ENCODE assay signal across 9 cellular contexts in genomic region chr22:17569971-17570511, GRCh38. TPM values are rescaled to one million over a fixed set of nuclear protein-coding genes. Genes with fewer than 3 reads are reported as not detected.
DNase-seq lines count a peak whose midpoint lies in the region; ATAC-seq and TF ChIP-seq lines count a peak whose summit lies in the region.
"Had no signal": no experiment of that assay in that cellular context is flagged by ENCODE, and none has a peak within 500 bp of the region (broad histone marks: within the 10 kb centered on the region; RNA-seq: fewer than 3 reads in every experiment).

No MANE protein-coding gene starts in this region.

- no peaks in the 10 kb centered on the region for H3K9me3 ChIP-seq in heart right ventricle

- H3K4me3 Mint-ChIP-seq in activated T-helper 17 cell treated with anti-CD3 and anti-CD28 coated beads, Interleukin-2, amount 50 U/mL, for 72 hours, result no peak overlapping the region

- intact Hi-C loops in heart right ventricle (cut with DNase I), result loop anchor here in 5 of 10 donors (2.0 to 10.0 kb wide), 5 partner anchors 57 to 217 kb away; partner anchors contain the start of genes BCL2L13 (in 3 of the 5) and ATP6V1E1 (in 2 of the 5)

- peak overlapping the region; percentile 57 to 94 (median 84) for H3K27ac ChIP-seq in heart right ventricle
- H3K27ac ChIP-seq: KMS-11 had no signal

- H3K27ac Mint-ChIP-seq in activated T-helper 17 cell treated with anti-CD3 and anti-CD28 coated beads, Interleukin-2, amount 50 U/mL, for 72 hours, result no peak overlapping the region

- H3K36me3 Mint-ChIP-seq in activated T-helper 17 cell treated with anti-CD3 and anti-CD28 coated beads, Interleukin-2, amount 50 U/mL, for 72 hours (ENCODE audit: low read depth), result no peaks in the 10 kb centered on the region

- H3K4me1 Mint-ChIP-seq in activated T-helper 17 cell treated with anti-CD3 and anti-CD28 coated beads, Interleukin-2, amount 50 U/mL, for 72 hours, result no peaks in the 10 kb centered on the region

- 25 to 26% methylated on average over 8 of the region's 8 CpGs for WGBS in heart right ventricle, 2 donors

- ATAC-seq in activated T-helper 17 cell treated with anti-CD3 and anti-CD28 coated beads, Interleukin-2, amount 50 U/mL, for 72 hours (replicated peaks), result peak; percentile 64
- ATAC-seq in heart right ventricle (peak in 7 of 8 donors; percentile 9 to 67 (median 46)), GM18861 (IDR thresholded peaks at IDR 0.05; ENCODE audit: unreplicated experiment) (no peak), HG03025 (IDR thresholded peaks at IDR 0.05; ENCODE audit: low FRiP score, unreplicated experiment) (no peak)

- H3K27me3 ChIP-seq in heart right ventricle, result no peaks in the 10 kb centered on the region

- DNase-seq in ELF-1 (ENCODE audit: low read depth, low spot score), result peak; percentile 28
- no peak for DNase-seq in heart right ventricle
- DNase-seq in pons (ENCODE audit: low spot score), result peak; percentile 64
- DNase-seq in GM13977 (ENCODE audit: low spot score), result no peak
- DNase-seq in KG1 (lab: John Stamatoyannopoulos, UW), result no peak

- TF ChIP-seq CTCF in heart right ventricle (IDR thresholded peaks at IDR 0.05) (no peak), GM13977 (IDR thresholded peaks at IDR 0.05; ENCODE audit: extremely low read depth, insufficient read depth, missing control alignments) (no peak)

- H3K27me3 Mint-ChIP-seq in activated T-helper 17 cell treated with anti-CD3 and anti-CD28 coated beads, Interleukin-2, amount 50 U/mL, for 72 hours, result peaks cover 10% of the 10 kb centered on the region

- peaks cover 11 to 31% (median 27%) of the 10 kb centered on the region in 9 donors for H3K4me1 ChIP-seq in heart right ventricle

- no peaks in the 10 kb centered on the region for H3K9me3 Mint-ChIP-seq in activated T-helper 17 cell treated with anti-CD3 and anti-CD28 coated beads, Interleukin-2, amount 50 U/mL, for 72 hours

- H3K4me3 ChIP-seq in heart right ventricle, result peak overlapping the region in 2 of 10 donors; percentile 20 to 51

- H3K36me3 ChIP-seq in heart right ventricle, result no peaks in the 10 kb centered on the region

- in situ Hi-C loops in GM13977 (cut with MboI; ENCODE audit: low pct_unique_long_range_greater_than_20kb, low sequenced_read_pairs, unreplicated experiment), result no loop called here

RNA-seq across cellular contexts. Expression of gene SLC25A18, which starts 6.7 kb away (rescaled TPM):
- not detected for total RNA-seq in activated T-helper 17 cell treated with anti-CD3 and anti-CD28 coated beads, Interleukin-2, amount 50 U/mL, for 72 hours
- total RNA-seq in heart right ventricle, result 10 to 100 TPM in 1 of 10 donors, 1 to 10 TPM in 3, under 1 TPM in 6; 0.65 to 13.6 (median 0.87) TPM
- 1 to 10 TPM; 2.3 to 3.6 TPM for polyA plus RNA-seq in heart right ventricle

RNA-seq across cellular contexts. Expression of gene ATP6V1E1, which starts 58.5 kb away (rescaled TPM):
- total RNA-seq in activated T-helper 17 cell treated with anti-CD3 and anti-CD28 coated beads, Interleukin-2, amount 50 U/mL, for 72 hours, result 10 to 100 TPM; 73.2 to 97.1 TPM
- 100 to 1,000 TPM; 179 to 237 (median 218) TPM for total RNA-seq in heart right ventricle
- 100 to 1,000 TPM in 1 of 2 donors, 10 to 100 TPM in 1; 73.4 to 278 TPM for polyA plus RNA-seq in heart right ventricle

Comparison
In these comparisons a context has a peak if more than half of its experiments do, and no peak if none do; other contexts are left out.
1. DNase-seq: peak in ELF-1 (single experiment) and pons (single experiment); none in heart right ventricle (0 of 2), GM13977 (single experiment) and KG1 (single experiment).
2. ATAC-seq: peak in activated T-helper 17 cell treated with anti-CD3 and anti-CD28 coated beads, Interleukin-2, amount 50 U/mL, for 72 hours (single experiment) and heart right ventricle (7 of 8); none in GM18861 (single experiment) and HG03025 (single experiment).